Comparison of ENCODE assay signal across 1 cellular context in genomic region chr2:170248574-170249393, GRCh38.
TF ChIP-seq lines count a peak whose summit lies in the region.

No MANE protein-coding gene starts in this region.

TF ChIP-seq in K562, 482 proteins besides CTCF, POLR2A, EP300 and RAD21 (continued from another document):
- no peak for TF ChIP-seq CHD4 (IDR thresholded peaks at IDR 0.05; ENCODE audit: insufficient read depth, insufficient replicate concordance, low read depth, low read length, poor library complexity, severe bottlenecking)
- TF ChIP-seq POLR3G (IDR thresholded peaks at IDR 0.05; ENCODE audit: extremely low read depth, insufficient read length, insufficient replicate concordance) = no peak
- no peak for TF ChIP-seq POLR2AphosphoS2 (IDR thresholded peaks at IDR 0.05; ENCODE audit: low read length)
- TF ChIP-seq SOX6 (IDR thresholded peaks at IDR 0.05) = peak; percentile 8; the same call in 1 of the 2 replicates
- TF ChIP-seq NR4A1 (CRISPR knock-in tag; IDR thresholded peaks at IDR 0.05) = peak; percentile 95; the same call in 1 of the 2 replicates
- peak; percentile 95 for TF ChIP-seq NR4A1 (tag; IDR thresholded peaks at IDR 0.05)
- TF ChIP-seq TCF3 (CRISPR knock-in tag; IDR thresholded peaks at IDR 0.05) = no peak
